ENCODE assay signal across 21 cellular contexts in the genomic region with DNA sequence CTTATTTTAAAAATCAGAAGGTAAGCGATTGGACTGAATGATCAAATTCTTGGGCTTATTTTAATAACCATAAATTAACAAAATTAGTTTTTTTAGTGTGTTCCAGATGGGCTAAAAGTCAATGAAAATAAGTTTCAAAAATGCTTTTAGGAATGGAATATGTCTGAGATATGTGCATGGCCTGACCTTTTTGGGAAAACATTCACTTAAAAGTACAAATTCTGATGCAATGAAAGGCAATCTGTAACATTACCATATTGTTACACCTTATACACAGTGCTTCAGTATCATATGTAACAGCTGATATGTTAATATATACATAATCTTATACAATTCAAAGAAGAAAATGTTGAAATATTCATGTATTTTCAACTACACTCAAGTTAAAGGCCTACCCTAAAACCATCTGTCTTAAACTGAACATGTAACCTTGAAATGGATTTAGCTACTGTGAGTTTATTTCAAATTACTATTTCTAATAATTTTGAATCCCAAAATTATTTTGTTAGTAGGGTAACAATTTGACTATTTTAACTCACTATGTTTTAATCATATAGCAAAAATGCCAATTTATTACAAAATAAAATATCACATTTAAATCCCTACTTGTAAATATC.
"Had no signal": no experiment of that assay in that cellular context is flagged by ENCODE, and none has a peak within 500 bp of the region (broad histone marks: within the 10 kb centered on the region; RNA-seq: fewer than 3 reads in every experiment).

No MANE protein-coding gene starts in this region.

- H3K4me3 Mint-ChIP-seq: activated CD4-positive, alpha-beta memory T cell treated with anti-CD3 and anti-CD28 coated beads, Interleukin-2, amount 10 ng/mL, durations not matched to agents 7 days and 5 days; activated naive CD4-positive, alpha-beta T cell treated with anti-CD3 and anti-CD28 coated beads, Interleukin-2, amount 50 U/mL, for 24 hours; activated T-cell treated with anti-CD3 and anti-CD28 coated beads, Interleukin-2, amount 50 U/mL, for 4 hours; effector memory CD8-positive, alpha-beta T cell; natural killer cell; T-helper 17 cell had no signal

- ATAC-seq: activated T-cell treated with anti-CD3 and anti-CD28 coated beads, Interleukin-2, amount 50 U/mL, for 4 hours; body of pancreas; effector memory CD8-positive, alpha-beta T cell; left ventricle myocardium superior; natural killer cell; T-helper 17 cell had no signal

- H3K4me1 Mint-ChIP-seq: activated CD4-positive, alpha-beta memory T cell treated with anti-CD3 and anti-CD28 coated beads, Interleukin-2, amount 10 ng/mL, durations not matched to agents 7 days and 5 days; natural killer cell had no signal

- H3K27ac Mint-ChIP-seq: activated CD4-positive, alpha-beta memory T cell treated with anti-CD3 and anti-CD28 coated beads, Interleukin-2, amount 10 ng/mL, durations not matched to agents 7 days and 5 days; activated naive CD4-positive, alpha-beta T cell treated with anti-CD3 and anti-CD28 coated beads, Interleukin-2, amount 50 U/mL, for 24 hours; effector memory CD8-positive, alpha-beta T cell; natural killer cell; T-helper 17 cell had no signal

- DNase-seq: activated CD4-positive, alpha-beta memory T cell treated with anti-CD3 and anti-CD28 coated beads, Interleukin-2, amount 10 ng/mL, durations not matched to agents 7 days and 5 days; activated CD4-positive, alpha-beta T cell treated with anti-CD3 and anti-CD28 coated beads for 4 hours; activated effector memory CD4-positive, alpha-beta T cell treated with Interleukin-2 at 50 U/mL for 16 hours; activated T-cell treated with anti-CD3 and anti-CD28 coated beads, Interleukin-2, amount 50 U/mL, for 4 hours; body of pancreas; central memory CD4-positive, alpha-beta T cell; dermis blood vessel endothelial cell; effector memory CD8-positive, alpha-beta T cell; hippocampal formation; kidney glomerular epithelial cell; left ventricle myocardium superior; mesenchymal stem cell; natural killer cell; small intestine; stimulated activated CD4-positive, alpha-beta T cell treated with anti-CD3 and anti-CD28 coated beads, Interleukin-4, amount 100 ng/mL, for 4 hours; stimulated activated CD8-positive, alpha-beta memory T cell treated with anti-CD3 and anti-CD28 coated beads, Interleukin-4, amount 100 ng/mL, for 48 hours; stimulated activated naive CD4-positive, alpha-beta T cell treated with Interleukin-2 at 50 U/mL for 16 hours; substantia nigra; T-helper 17 cell; transverse colon had no signal

- H3K27me3 Mint-ChIP-seq: activated CD4-positive, alpha-beta memory T cell treated with anti-CD3 and anti-CD28 coated beads, Interleukin-2, amount 10 ng/mL, durations not matched to agents 7 days and 5 days; activated naive CD4-positive, alpha-beta T cell treated with anti-CD3 and anti-CD28 coated beads, Interleukin-2, amount 50 U/mL, for 24 hours; effector memory CD8-positive, alpha-beta T cell; T-helper 17 cell had no signal

- H3K9me3 Mint-ChIP-seq: activated CD4-positive, alpha-beta memory T cell treated with anti-CD3 and anti-CD28 coated beads, Interleukin-2, amount 10 ng/mL, durations not matched to agents 7 days and 5 days; activated naive CD4-positive, alpha-beta T cell treated with anti-CD3 and anti-CD28 coated beads, Interleukin-2, amount 50 U/mL, for 24 hours; activated T-cell treated with anti-CD3 and anti-CD28 coated beads, Interleukin-2, amount 50 U/mL, for 4 hours; effector memory CD8-positive, alpha-beta T cell; natural killer cell had no signal
